In genomic region chr2:70496819-70497218, GRCh38 we compare ENCODE assay signal across 1 cellular context.
A peak's percentile ranks its signal among the peaks of the same experiment; 100 is the strongest.
TF ChIP-seq lines count a peak whose summit lies in the region.

No MANE protein-coding gene starts in this region.

TF ChIP-seq in HepG2, 621 proteins besides CTCF, POLR2A, EP300 and RAD21:
- TF ChIP-seq TEAD3 (CRISPR knock-in tag; optimal IDR thresholded peaks at IDR 0.05; ENCODE audit: borderline replicate concordance): peak; percentile 39
- TF ChIP-seq ZFX (CRISPR knock-in tag; IDR thresholded peaks at IDR 0.05; ENCODE audit: low read depth): no peak
